ENCODE assay signal across 12 cellular contexts in the genomic region with DNA sequence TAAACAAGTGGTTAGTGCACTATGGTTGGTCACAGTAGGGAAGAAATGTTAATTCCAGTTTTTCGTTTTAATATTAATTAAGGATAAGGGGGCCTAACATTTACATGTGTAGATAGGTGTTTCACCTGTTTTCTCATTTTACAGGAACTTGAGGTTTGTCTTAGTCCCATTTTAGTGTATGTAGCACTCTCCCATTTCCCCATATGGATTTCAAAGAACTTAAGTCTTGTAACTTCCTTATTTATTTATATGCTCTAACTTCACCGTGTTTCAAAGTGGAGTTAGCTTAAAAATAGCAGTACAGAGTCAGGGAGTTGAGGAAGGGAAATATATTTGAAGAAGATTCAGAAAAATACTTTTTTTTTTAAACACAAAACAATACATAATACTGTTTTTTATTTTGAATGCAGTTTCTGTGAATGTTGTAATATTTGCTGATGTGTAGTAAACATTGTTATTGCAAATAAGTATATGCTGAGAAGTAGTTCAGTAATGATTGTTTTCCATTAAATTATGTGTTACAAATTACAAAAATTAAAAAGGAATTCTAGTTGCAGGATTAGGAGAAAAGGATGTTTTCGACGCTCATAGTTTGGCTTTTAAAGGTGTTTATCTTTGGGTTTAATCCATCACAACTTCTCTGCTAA. TPM values are rescaled to one million over a fixed set of nuclear protein-coding genes. Genes with fewer than 3 reads are reported as not detected.
DNase-seq lines count a peak whose midpoint lies in the region; ATAC-seq lines count a peak whose summit lies in the region.
"Had no signal": no experiment of that assay in that cellular context is flagged by ENCODE, and none has a peak within 500 bp of the region (broad histone marks: within the 10 kb centered on the region; RNA-seq: fewer than 3 reads in every experiment).

No MANE protein-coding gene starts in this region.

- H3K23ac ChIP-seq in mesenchymal stem cell (ENCODE audit: low read length in 2 of 2): no peak overlapping the region

- 100% methylated on average over 1 of the region's 4 CpGs for WGBS in mesenchymal stem cell

- H3K4me2 ChIP-seq in mesenchymal stem cell (ENCODE audit: low read length, poor library complexity, severe bottlenecking): no peak overlapping the region

- H3K4me1 ChIP-seq in HUES48 (ENCODE audit: control insufficient read depth, insufficient read depth, low read length) (peaks cover 24% of the 10 kb centered on the region), mesenchymal stem cell (ENCODE audit: control insufficient read depth, insufficient read depth, low read depth, low read length) (peaks cover 14% of the 10 kb centered on the region)

- H3K36me3 ChIP-seq in HUES48 (ENCODE audit: control insufficient read depth, insufficient read depth, low read length) (peaks cover 10% of the 10 kb centered on the region; the same call in 1 of the 2 replicates), mesenchymal stem cell (ENCODE audit: control insufficient read depth in 1 of 2, insufficient read depth in 2 of 2, low read depth in 1 of 2, low read length in 2 of 2) (peaks cover 5 to 12% of the 10 kb centered on the region in 2 experiments)
- H3K36me3 ChIP-seq: right atrium auricular region had no signal

- H3K27me3 ChIP-seq in HUES48 (ENCODE audit: control insufficient read depth, insufficient read depth, low read length) (no peaks in the 10 kb centered on the region), mesenchymal stem cell (ENCODE audit: control insufficient read depth in 1 of 2, insufficient read depth in 1 of 2, low read length in 2 of 2) (no peaks in the 10 kb centered on the region)
- H3K27me3 ChIP-seq: right atrium auricular region had no signal

- no peak overlapping the region for H2BK12ac ChIP-seq in mesenchymal stem cell (ENCODE audit: low read length in 2 of 2)

- H3K9me3 ChIP-seq in HUES48 (ENCODE audit: control insufficient read depth, insufficient read depth, low read length): no peaks in the 10 kb centered on the region
- no peaks in the 10 kb centered on the region for H3K9me3 ChIP-seq in mesenchymal stem cell (ENCODE audit: control insufficient read depth, low read length)
- H3K9me3 ChIP-seq: right atrium auricular region had no signal

- no peak overlapping the region for H3K18ac ChIP-seq in mesenchymal stem cell (ENCODE audit: low read depth in 1 of 2, low read length in 2 of 2)

- POLR2A ChIA-PET in T-cell (lab: Charles Lee): interaction anchor here (0.6 to 1.4 kb wide), 3 partner anchors 19 to 508 kb away, joined by 3 to 5 read pairs (median 4); no protein-coding TSS in a partner anchor

- intact Hi-C loops in Right ventricle myocardium superior (cut with DNase I): no loop called here

- ATAC-seq in T-cell (replicated peaks in 1 of 4) (no peak), Right ventricle myocardium superior (ENCODE audit: poor library complexity) (no peak), HG03039 (IDR thresholded peaks at IDR 0.05; ENCODE audit: unreplicated experiment) (no peak), HG03521 (IDR thresholded peaks at IDR 0.05; ENCODE audit: unreplicated experiment) (no peak), HG03457 (IDR thresholded peaks at IDR 0.05; ENCODE audit: unreplicated experiment) (no peak)

- H3K27ac ChIP-seq in HUES48 (ENCODE audit: low read depth, low read length) (peak overlapping the region; percentile 15), mesenchymal stem cell (ENCODE audit: low read length, poor library complexity, severe bottlenecking) (no peak overlapping the region)
- H3K27ac ChIP-seq: right atrium auricular region had no signal

- no peak overlapping the region for H4K8ac ChIP-seq in mesenchymal stem cell (ENCODE audit: low read length)

- DNase-seq in CD1c-positive myeloid dendritic cell (ENCODE audit: extremely low spot score) (peak; percentile 66), T-cell (no peak), mesenchymal stem cell (no peak), Right ventricle myocardium superior (no peak)
- DNase-seq: NCI-H2081 treated with DMSO at 0.1 percent for 48 hours, substantia nigra, T1000 had no signal

- CTCF ChIA-PET in T-cell (lab: Charles Lee): interaction anchor here (0.6 to 1.6 kb wide), 6 partner anchors 18 to 487 kb away, joined by 3 to 6 read pairs (median 4); no protein-coding TSS in a partner anchor

- H3K9ac ChIP-seq in HUES48 (ENCODE audit: low read depth, low read length) (no peak overlapping the region), mesenchymal stem cell (ENCODE audit: low read length) (peak overlapping the region; percentile 21)

- H2BK15ac ChIP-seq in mesenchymal stem cell (ENCODE audit: low read depth, poor library complexity, severe bottlenecking): no peak overlapping the region

- peak overlapping the region in 2 of 3 donors; percentile 10 to 47 for H3K4me3 Mint-ChIP-seq in T-cell

- no peaks in the 10 kb centered on the region for H3K27me3 Mint-ChIP-seq in T-cell

- peaks cover 68 to 79% (median 76%) of the 10 kb centered on the region in 3 donors for H3K4me1 Mint-ChIP-seq in T-cell

- H3K4me3 ChIP-seq in HUES48 (ENCODE audit: low read depth, low read length): no peak overlapping the region
- peak overlapping the region in 1 of 2 experiments; percentile 32 for H3K4me3 ChIP-seq in mesenchymal stem cell (ENCODE audit: insufficient read depth in 1 of 2, low read depth in 1 of 2, low read length in 2 of 2)
- H3K4me3 ChIP-seq: right atrium auricular region had no signal

- H2BK120ac ChIP-seq in mesenchymal stem cell (ENCODE audit: low read depth, low read length): no peak overlapping the region

- H3K4ac ChIP-seq in mesenchymal stem cell (ENCODE audit: low read depth in 1 of 2, low read length in 2 of 2): no peak overlapping the region

- H3K9me3 Mint-ChIP-seq in T-cell: no peaks in the 10 kb centered on the region

- peaks cover 13% of the 10 kb centered on the region for H3K36me3 Mint-ChIP-seq in T-cell

- no peak overlapping the region for H3K14ac ChIP-seq in mesenchymal stem cell (ENCODE audit: low read length in 2 of 2)

- peaks cover 1% of the 10 kb centered on the region for H3K79me1 ChIP-seq in mesenchymal stem cell (replicated peaks; ENCODE audit: low read length, poor library complexity, severe bottlenecking)

- no peak overlapping the region for H2BK5ac ChIP-seq in mesenchymal stem cell (ENCODE audit: low read depth, low read length, poor library complexity, severe bottlenecking)

- no peak overlapping the region for H2AK5ac ChIP-seq in mesenchymal stem cell (ENCODE audit: low read length, severe bottlenecking)

- peak overlapping the region in 1 of 2 donors; percentile 31 for H3K27ac Mint-ChIP-seq in T-cell

- H4K91ac ChIP-seq in mesenchymal stem cell (ENCODE audit: low read length): no peak overlapping the region

- no peak overlapping the region for H2AFZ ChIP-seq in mesenchymal stem cell (ENCODE audit: low read depth, low read length)

RNA-seq across cellular contexts. Expression of a gene that starts 3.5 kb away (rescaled TPM):
- total RNA-seq in T-cell: 10 to 100 TPM; 53.1 to 61.1 (median 55.2) TPM
- polyA plus RNA-seq in mesenchymal stem cell (2013, experiment 1 of 2): 18.9 TPM
- polyA plus RNA-seq in mesenchymal stem cell (2013, experiment 2 of 2): 18.8 TPM
- total RNA-seq in Right ventricle myocardium superior: 43.0 TPM
